In the genomic region with DNA sequence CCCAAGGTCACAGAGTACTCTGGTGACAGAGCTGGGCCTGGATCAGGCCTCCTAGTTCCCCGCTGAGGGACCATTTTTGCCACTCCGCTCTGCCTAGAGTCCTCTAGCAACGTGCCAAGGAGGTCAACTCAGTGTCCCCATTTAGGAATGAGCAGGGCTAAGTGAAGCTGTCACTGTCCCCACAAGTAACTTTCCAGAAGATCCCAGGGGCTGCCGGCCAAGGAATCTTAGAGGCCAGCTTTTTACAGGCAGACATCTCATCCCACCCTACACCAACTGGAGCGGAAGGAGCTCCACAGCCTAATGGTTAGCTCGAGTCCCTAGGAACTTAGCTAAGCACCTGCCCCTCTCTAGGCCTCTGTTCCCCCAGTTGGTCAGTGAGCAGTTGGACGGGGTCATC, we compare ENCODE assay signal across 32 cellular contexts. TPM values are rescaled to one million over a fixed set of nuclear protein-coding genes. Genes with fewer than 3 reads are reported as not detected.
"Had no signal": no experiment of that assay in that cellular context is flagged by ENCODE, and none has a peak within 500 bp of the region (broad histone marks: within the 10 kb centered on the region; RNA-seq: fewer than 3 reads in every experiment).

No MANE protein-coding gene starts in this region.

- H3K36me3 ChIP-seq: colonic mucosa, esophagus squamous epithelium, gastrocnemius medialis, left lung, lower lobe of right lung had no signal

- H3K4me1 ChIP-seq: colonic mucosa, gastrocnemius medialis, left lung, lower lobe of right lung had no signal

- H3K4me3 ChIP-seq: colonic mucosa, esophagus squamous epithelium, gastrocnemius medialis, hepatocyte, left lung, lower lobe of right lung, mucosa of descending colon had no signal

- H2AFZ ChIP-seq: hepatocyte had no signal

- FAIRE-seq: endometrium had no signal

- H3K27me3 ChIP-seq: colonic mucosa, gastrocnemius medialis, hepatocyte had no signal

- H3K4me2 ChIP-seq: hepatocyte had no signal

- H3K27ac ChIP-seq: colonic mucosa, epithelial cell of prostate, esophagus squamous epithelium, gastrocnemius medialis, hepatocyte, left lung, lower lobe of right lung had no signal

- ATAC-seq: effector memory CD8-positive, alpha-beta T cell; esophagus mucosa; gastrocnemius medialis; left cardiac atrium; left lung; left ventricle myocardium superior; lower lobe of right lung; mucosa of descending colon had no signal

- H3K79me2 ChIP-seq: hepatocyte had no signal

- H3K9me3 ChIP-seq: colonic mucosa, gastrocnemius medialis, lower lobe of right lung, mucosa of descending colon had no signal

- DNase-seq: colonic mucosa; cortex of kidney; effector CD8-positive, alpha-beta T cell; effector memory CD8-positive, alpha-beta T cell; endodermal cell; erythroblast; esophagus squamous epithelium; foreskin fibroblast; foreskin melanocyte; gastrocnemius medialis; glutamatergic neuron; head of caudate nucleus; hypothalamus; immature natural killer cell; islet precursor cell; left cardiac atrium; left lung; left ventricle myocardium superior; lower lobe of right lung; mesenchymal stem cell; mucosa of descending colon had no signal

RNA-seq across cellular contexts. Expression of a gene that starts 59.7 kb away (rescaled TPM):
- total RNA-seq: chondrocyte, dermis microvascular lymphatic vessel endothelial cell, esophagus mucosa, esophagus squamous epithelium, glomerular endothelial cell, kidney epithelial cell, left ventricle myocardium superior, lower leg skin, lung microvascular endothelial cell, mesenteric fat pad had no signal
- polyA plus RNA-seq: immature natural killer cell had no signal
